18 cellular contexts compared by ENCODE assay signal in genomic region chr1:30984167-30984870, GRCh38.
DNase-seq lines count a peak whose midpoint lies in the region; ATAC-seq, FAIRE-seq and TF ChIP-seq lines count a peak whose summit lies in the region.
"Had no signal": no experiment of that assay in that cellular context is flagged by ENCODE, and none has a peak within 500 bp of the region (broad histone marks: within the 10 kb centered on the region; RNA-seq: fewer than 3 reads in every experiment).

No MANE protein-coding gene starts in this region.

- no peak for TF ChIP-seq EP300 in SK-N-SH (IDR thresholded peaks at IDR 0.05; ENCODE audit: borderline replicate concordance in 1 of 2, low read depth in 1 of 2, low read length in 1 of 2)

- POLR2A ChIA-PET in SK-N-SH (lab: Yijun Ruan, JAX), result no interaction called here

- FAIRE-seq in H54 (lab: Jason Lieb, UNC), result no peak
- FAIRE-seq: GM18507, RCC 7860, small intestine had no signal

- H3K9ac ChIP-seq in SK-N-SH (no peak overlapping the region), subcutaneous abdominal adipose tissue (ENCODE audit: low read length in 5 of 5) (peak overlapping the region in 4 of 5 donors; percentile 20 to 48 (median 43))

- peaks cover 97% of the 10 kb centered on the region for H3K79me2 ChIP-seq in SK-N-SH (ENCODE audit: insufficient read depth)

- H4K20me1 ChIP-seq in SK-N-SH (ENCODE audit: insufficient read depth), result peaks cover 84% of the 10 kb centered on the region

- no peaks in the 10 kb centered on the region for H3K9me2 ChIP-seq in SK-N-SH

- CTCF ChIA-PET in SK-N-SH (lab: Yijun Ruan, JAX), result interaction anchor here (0.8 to 2.0 kb wide), 7 partner anchors 10 to 200 kb away, joined by 3 to 5 read pairs (median 3); no protein-coding TSS in a partner anchor

- no peaks in the 10 kb centered on the region for H3K27me3 ChIP-seq in SK-N-SH (ENCODE audit: insufficient read depth)
- no peaks in the 10 kb centered on the region for H3K27me3 ChIP-seq in subcutaneous abdominal adipose tissue (ENCODE audit: control insufficient read depth in 5 of 5, insufficient read depth in 4 of 5, low read length in 5 of 5)

- no peaks in the 10 kb centered on the region for H3K9me3 ChIP-seq in SK-N-SH
- H3K9me3 ChIP-seq in subcutaneous abdominal adipose tissue (ENCODE audit: control insufficient read depth in 5 of 5, low read length in 5 of 5), result no peaks in the 10 kb centered on the region

- H3K4me2 ChIP-seq in SK-N-SH, result no peak overlapping the region

- peaks cover 21% of the 10 kb centered on the region in 2 experiments for H3K4me1 ChIP-seq in SK-N-SH (ENCODE audit: control insufficient read depth in 1 of 2, insufficient read depth in 2 of 2, low read depth in 1 of 2, low read length in 1 of 2)
- H3K4me1 ChIP-seq in subcutaneous abdominal adipose tissue (ENCODE audit: control insufficient read depth in 5 of 5, insufficient read depth in 5 of 5, low read length in 5 of 5), result peaks cover 2 to 65% (median 38%) of the 10 kb centered on the region in 5 donors

- H3F3A ChIP-seq in SK-N-SH (replicated peaks; ENCODE audit: insufficient read depth), result peaks cover 9% of the 10 kb centered on the region

- no peak for TF ChIP-seq POLR2A in H54 (IDR thresholded peaks at IDR 0.05; ENCODE audit: low read depth, low read length)

- no peak; the same call in 1 of the 2 replicates for TF ChIP-seq RAD21 in SK-N-SH (IDR thresholded peaks at IDR 0.05; ENCODE audit: low read length)

- TF ChIP-seq CTCF in SK-N-SH (IDR thresholded peaks at IDR 0.05), result peak; percentile 17

- H3K4me3 ChIP-seq in SK-N-SH (ENCODE audit: low read depth in 2 of 2, low read length in 1 of 2), result no peak overlapping the region
- no peak overlapping the region for H3K4me3 ChIP-seq in subcutaneous abdominal adipose tissue (ENCODE audit: low read depth in 1 of 5, low read length in 5 of 5)

- DNase-seq in GM03348 (ENCODE audit: low spot score) (peak; percentile 30), SK-N-SH (no peak), fibroblast of peridontal ligament (ENCODE audit: extremely low read depth) (peak; percentile 25), H54 (ENCODE audit: insufficient read length, low spot score) (no peak)
- DNase-seq: activated gamma-delta T cell treated with Interleukin-2 at 50 U/mL for 16 hours; effector memory CD8-positive, alpha-beta T cell; GF-D8; immature natural killer cell; NCI-H2029 treated with DMSO at 0.1 percent for 48 hours; NCI-H526; small intestine; stimulated activated naive CD8-positive, alpha-beta T cell treated with anti-CD3 and anti-CD28 coated beads, Interleukin-15, Interleukin-2, amounts not matched to agents 100 U/mL and 50 U/mL, for 24 hours; WERI-Rb-1 had no signal

- H3K36me3 ChIP-seq in SK-N-SH (replicated peaks in 1 of 2; ENCODE audit: control insufficient read depth in 1 of 2, insufficient read depth in 2 of 2, low read length in 1 of 2), result peaks cover 22 to 25% of the 10 kb centered on the region in 2 experiments
- peaks cover 4 to 19% (median 12%) of the 10 kb centered on the region in 5 donors for H3K36me3 ChIP-seq in subcutaneous abdominal adipose tissue (ENCODE audit: control insufficient read depth in 5 of 5, insufficient read depth in 5 of 5, low read length in 5 of 5)

- WGBS in SK-N-SH (ENCODE audit: low lambda C conversion rate), result 91% methylated on average over 4 of the region's 4 CpGs

- ATAC-seq in HG03378 (IDR thresholded peaks at IDR 0.05; ENCODE audit: unreplicated experiment) (no peak), HG03095 (IDR thresholded peaks at IDR 0.05; ENCODE audit: unreplicated experiment) (no peak)
- ATAC-seq: effector memory CD8-positive, alpha-beta T cell; stimulated activated naive CD8-positive, alpha-beta T cell treated with anti-CD3 and anti-CD28 coated beads, Interleukin-15, Interleukin-2, amounts not matched to agents 100 U/mL and 50 U/mL, for 24 hours had no signal

- no peak overlapping the region; a peak in 1 of 4 replicates for H3K27ac ChIP-seq in SK-N-SH (ENCODE audit: low read depth in 2 of 2, low read length in 1 of 2)
- H3K27ac ChIP-seq in subcutaneous abdominal adipose tissue (ENCODE audit: low read depth, low read length), result peak overlapping the region; percentile 76
- H3K27ac ChIP-seq: WERI-Rb-1 had no signal

- no peak overlapping the region for H2AFZ ChIP-seq in SK-N-SH (ENCODE audit: low read depth)

TF ChIP-seq in SK-N-SH, 30 proteins besides CTCF, POLR2A, EP300 and RAD21:
- no peak for TF ChIP-seq MAX (IDR thresholded peaks at IDR 0.05; ENCODE audit: low read depth)
- no peak for TF ChIP-seq POLR2AphosphoS5 (IDR thresholded peaks at IDR 0.05; ENCODE audit: low read depth, low read length)
- TF ChIP-seq SIN3A (IDR thresholded peaks at IDR 0.05; ENCODE audit: borderline replicate concordance, low read depth, low read length), result no peak
- no peak for TF ChIP-seq MXI1 (IDR thresholded peaks at IDR 0.05; ENCODE audit: low read depth, low read length)
- TF ChIP-seq RCOR1 (IDR thresholded peaks at IDR 0.05; ENCODE audit: low read length), result no peak
- no peak for TF ChIP-seq GATA2 (CRISPR knock-in tag; IDR thresholded peaks at IDR 0.05)
- TF ChIP-seq PBX3 (IDR thresholded peaks at IDR 0.05), result no peak
- no peak for TF ChIP-seq TEAD4 (IDR thresholded peaks at IDR 0.05; ENCODE audit: borderline replicate concordance, insufficient read depth)

Comparison
In these comparisons a context has a peak if more than half of its experiments do, and no peak if none do; other contexts are left out.
1. DNase-seq: peak in GM03348 (single experiment) and fibroblast of peridontal ligament (single experiment); none in SK-N-SH (single experiment) and H54 (single experiment).